11 cellular contexts compared by ENCODE assay signal in genomic region chr2:234611209-234611608, GRCh38.
DNase-seq lines count a peak whose midpoint lies in the region; ATAC-seq and TF ChIP-seq lines count a peak whose summit lies in the region.
"Had no signal": no experiment of that assay in that cellular context is flagged by ENCODE, and none has a peak within 500 bp of the region (broad histone marks: within the 10 kb centered on the region; RNA-seq: fewer than 3 reads in every experiment).

No MANE protein-coding gene starts in this region.

- H3K36me3 ChIP-seq in MM.1S (replicated peaks; ENCODE audit: insufficient read depth, low read length) = no peaks in the 10 kb centered on the region
- no peaks in the 10 kb centered on the region for H3K36me3 ChIP-seq in H7 (replicated peaks; ENCODE audit: control insufficient read depth, insufficient read depth, low read length)

- no peaks in the 10 kb centered on the region for H3K4me1 ChIP-seq in MM.1S (ENCODE audit: low read length)

- no peaks in the 10 kb centered on the region for H3K79me2 ChIP-seq in MM.1S (ENCODE audit: low read length)

- H3K4me3 ChIP-seq in MM.1S (ENCODE audit: low read length) (no peak overlapping the region), H7 (ENCODE audit: insufficient read depth, low read depth, low read length) (no peak overlapping the region)

- H3K9me2 ChIP-seq in MM.1S (replicated peaks; ENCODE audit: insufficient read depth, low read length) = no peaks in the 10 kb centered on the region

- TF ChIP-seq CTCF in MM.1S (IDR thresholded peaks at IDR 0.05; ENCODE audit: low read length) (peak; percentile 15; the same call in 1 of the 2 replicates), chondrocyte (IDR thresholded peaks at IDR 0.05) (peak; percentile 72), osteocyte (IDR thresholded peaks at IDR 0.05) (peak; percentile 45)

- no peaks in the 10 kb centered on the region for H3K27me3 ChIP-seq in MM.1S (replicated peaks; ENCODE audit: insufficient read depth, low read length)
- H3K27me3 ChIP-seq in H7 (ENCODE audit: control insufficient read depth, insufficient read depth, low read length) = no peaks in the 10 kb centered on the region; the same call in 1 of the 2 replicates

- no peak for ATAC-seq in HG03135 (IDR thresholded peaks at IDR 0.05; ENCODE audit: unreplicated experiment)

- H3K27ac Mint-ChIP-seq in chondrocyte (ENCODE audit: unreplicated experiment) = no peak overlapping the region
- no peak overlapping the region for H3K27ac Mint-ChIP-seq in osteocyte (ENCODE audit: unreplicated experiment)
- H3K27ac Mint-ChIP-seq: activated T-helper 1 cell treated with anti-CD3 and anti-CD28 coated beads, Interleukin-12 subunit alpha, Interleukin-12 subunit beta, Interleukin-2, Interleukin-4 antibody, amounts not matched to agents 30 ng/mL and 10 ng/mL and 1 ng/mL, durations not matched to agents 14 hours and 24 hours and 36 hours; memory B cell had no signal

- DNase-seq in SHP77 (lab: John Stamatoyannopoulos, UW) (peak; percentile 2 to 12), SHP77 treated with DMSO at 0.1 percent for 48 hours (lab: John Stamatoyannopoulos, UW) (no peak), MM.1S (no peak), chondrocyte (ENCODE audit: low spot score) (no peak), osteocyte (ENCODE audit: extremely low spot score, unreplicated experiment) (peak; percentile 3), RKO (ENCODE audit: low spot score) (no peak), H7 (no peak)
- DNase-seq: NCI-H146 had no signal

- no peak overlapping the region for H3K4me2 ChIP-seq in MM.1S (ENCODE audit: low read depth, low read length)

- H4K20me1 ChIP-seq in MM.1S (ENCODE audit: insufficient read depth, low read length) = no peaks in the 10 kb centered on the region

- H3K36me3 Mint-ChIP-seq in chondrocyte (ENCODE audit: low read depth) (peaks cover 3% of the 10 kb centered on the region), osteocyte (ENCODE audit: unreplicated experiment) (no peaks in the 10 kb centered on the region)

- H3F3A ChIP-seq in MM.1S (ENCODE audit: insufficient read depth, low read length) = no peaks in the 10 kb centered on the region

- H3K9me3 ChIP-seq in MM.1S (replicated peaks; ENCODE audit: insufficient read depth, low read length) = no peaks in the 10 kb centered on the region

- H3K27me3 Mint-ChIP-seq in chondrocyte (ENCODE audit: low read depth) (no peaks in the 10 kb centered on the region), osteocyte (ENCODE audit: unreplicated experiment) (no peaks in the 10 kb centered on the region)

- H2AFZ ChIP-seq in MM.1S (ENCODE audit: low read length) = no peak overlapping the region

- H3K9ac ChIP-seq in MM.1S (ENCODE audit: low read length) = no peak overlapping the region

- H3K4me3 Mint-ChIP-seq in chondrocyte (ENCODE audit: unreplicated experiment) = no peak overlapping the region
- no peak overlapping the region for H3K4me3 Mint-ChIP-seq in osteocyte (ENCODE audit: unreplicated experiment)
- H3K4me3 Mint-ChIP-seq: activated T-helper 1 cell treated with anti-CD3 and anti-CD28 coated beads, Interleukin-12 subunit alpha, Interleukin-12 subunit beta, Interleukin-2, Interleukin-4 antibody, amounts not matched to agents 30 ng/mL and 10 ng/mL and 1 ng/mL, durations not matched to agents 14 hours and 24 hours and 36 hours; memory B cell had no signal

- H3K27ac ChIP-seq in MM.1S (ENCODE audit: low read length) = no peak overlapping the region

- peaks cover 7% of the 10 kb centered on the region for H3K9me3 Mint-ChIP-seq in chondrocyte (ENCODE audit: low read depth)
- H3K9me3 Mint-ChIP-seq in osteocyte (ENCODE audit: unreplicated experiment) = peaks cover 14% of the 10 kb centered on the region
- H3K9me3 Mint-ChIP-seq: activated T-helper 1 cell treated with anti-CD3 and anti-CD28 coated beads, Interleukin-12 subunit alpha, Interleukin-12 subunit beta, Interleukin-2, Interleukin-4 antibody, amounts not matched to agents 30 ng/mL and 10 ng/mL and 1 ng/mL, durations not matched to agents 14 hours and 24 hours and 36 hours had no signal

- H3K4me1 Mint-ChIP-seq in chondrocyte (ENCODE audit: low read depth) = no peaks in the 10 kb centered on the region
- H3K4me1 Mint-ChIP-seq in osteocyte (ENCODE audit: unreplicated experiment) = no peaks in the 10 kb centered on the region
- H3K4me1 Mint-ChIP-seq: memory B cell had no signal

Comparison
In these comparisons a context has a peak if more than half of its experiments do, and no peak if none do; other contexts are left out.
1. DNase-seq: peak in SHP77 (2 of 2) and osteocyte (single experiment); none in SHP77 treated with DMSO at 0.1 percent for 48 hours (single experiment), MM.1S (single experiment), chondrocyte (single experiment), RKO (single experiment) and H7 (single experiment).
2. CTCF ChIP-seq: peak in every context shown above with its lines; median percentile 72 in chondrocyte; 45 in osteocyte; 15 in MM.1S.